In genomic region chr6:16244869-16245451, GRCh38 we compare ENCODE assay signal across 14 cellular contexts. TPM values are rescaled to one million over a fixed set of nuclear protein-coding genes. Genes with fewer than 3 reads are reported as not detected.
DNase-seq lines count a peak whose midpoint lies in the region; ATAC-seq and TF ChIP-seq lines count a peak whose summit lies in the region.
"Had no signal": no experiment of that assay in that cellular context is flagged by ENCODE, and none has a peak within 500 bp of the region (broad histone marks: within the 10 kb centered on the region; RNA-seq: fewer than 3 reads in every experiment).

No MANE protein-coding gene starts in this region.

- peak overlapping the region; percentile 1 to 72 (median 25) for H3K9ac ChIP-seq in skeletal muscle tissue (ENCODE audit: low read depth in 1 of 3, low read length in 3 of 3)
- H3K9ac ChIP-seq: parathyroid adenoma had no signal

- peaks cover 0 to 69% of the 10 kb centered on the region in 2 donors for H3K4me1 ChIP-seq in right atrium auricular region
- peaks cover 48 to 67% (median 60%) of the 10 kb centered on the region in 3 donors for H3K4me1 ChIP-seq in skeletal muscle tissue (ENCODE audit: control insufficient read depth in 3 of 3, insufficient read depth in 3 of 3, low read length in 3 of 3)
- no peaks in the 10 kb centered on the region for H3K4me1 ChIP-seq in Caco-2
- H3K4me1 ChIP-seq: parathyroid adenoma had no signal

- POLR2A ChIA-PET in Caco-2 (lab: Charles Lee) = no interaction called here

- H3K4me3 ChIP-seq in astrocyte of the cerebellum (ENCODE audit: low read depth, low read length) (no peak overlapping the region), right atrium auricular region (no peak overlapping the region), skeletal muscle tissue (ENCODE audit: low read length in 3 of 3) (peak overlapping the region in 2 of 3 donors; percentile 17 to 18), Caco-2 (ENCODE audit: low read depth, low read length) (no peak overlapping the region)

- peak overlapping the region; percentile 93 to 94 for H3K27ac ChIP-seq in right atrium auricular region
- peak overlapping the region; percentile 48 for H3K27ac ChIP-seq in skeletal muscle tissue (ENCODE audit: low read depth, low read length)
- H3K27ac ChIP-seq: parathyroid adenoma had no signal

- CTCF ChIA-PET in Caco-2 (lab: Charles Lee) = interaction anchor here (0.6 kb wide), 1 partner anchor 1543 kb away, joined by 4 read pairs; no protein-coding TSS in a partner anchor

- in situ Hi-C loops in astrocyte of the cerebellum (cut with HindIII; ENCODE audit: low sequenced_read_pairs) = no loop called here

- BruUV-seq in Caco-2 (replicated peaks; lab: Mats Ljungman, UMichigan) = no TSS peak

- H3K27ac Mint-ChIP-seq in Caco-2 (ENCODE audit: unreplicated experiment) = no peak overlapping the region
- no peak overlapping the region for H3K27ac Mint-ChIP-seq in stimulated activated naive B cell treated with anti-CD40 and anti-IgM and Interleukin-4, amounts not matched to agents 10 μg/mL and 1 μg/mL and 100 μg/mL, for 72 hours
- H3K27ac Mint-ChIP-seq: activated T-cell treated with anti-CD3 and anti-CD28 coated beads, Interleukin-2, amount 50 U/mL, for 24 hours; T-helper 1 cell treated with Interleukin-12 subunit alpha and Interleukin-12 subunit beta and Interleukin-4 antibody, amounts not matched to agents 30 μg/mL and 1 μg/mL, for 36 hours had no signal

- TF ChIP-seq CTCF in astrocyte of the cerebellum (IDR thresholded peaks at IDR 0.05; ENCODE audit: low read depth, low read length, missing control alignments) (no peak), right atrium auricular region (IDR thresholded peaks at IDR 0.05) (no peak), Caco-2 (IDR thresholded peaks at IDR 0.05; ENCODE audit: insufficient read depth in 1 of 2, low read depth in 1 of 2, low read length in 1 of 2, severe bottlenecking in 1 of 2, unreplicated experiment in 1 of 2) (no peak)

- H3K27me3 Mint-ChIP-seq in Caco-2 (ENCODE audit: insufficient read depth, unreplicated experiment) = no peaks in the 10 kb centered on the region
- H3K27me3 Mint-ChIP-seq in stimulated activated naive B cell treated with anti-CD40 and anti-IgM and Interleukin-4, amounts not matched to agents 10 μg/mL and 1 μg/mL and 100 μg/mL, for 72 hours = peaks cover 5 to 15% of the 10 kb centered on the region in 2 donors
- H3K27me3 Mint-ChIP-seq: activated T-cell treated with anti-CD3 and anti-CD28 coated beads, Interleukin-2, amount 50 U/mL, for 24 hours had no signal

- intact Hi-C loops in Caco-2 (cut with micrococcal nuclease; ENCODE audit: unreplicated experiment) = no loop called here

- H3K4me1 Mint-ChIP-seq in Caco-2 (ENCODE audit: low read depth, unreplicated experiment) = no peaks in the 10 kb centered on the region
- no peaks in the 10 kb centered on the region for H3K4me1 Mint-ChIP-seq in stimulated activated naive B cell treated with anti-CD40 and anti-IgM and Interleukin-4, amounts not matched to agents 10 μg/mL and 1 μg/mL and 100 μg/mL, for 72 hours

- H3K9me3 ChIP-seq in right atrium auricular region = no peaks in the 10 kb centered on the region
- H3K9me3 ChIP-seq in skeletal muscle tissue (ENCODE audit: control insufficient read depth in 3 of 3, low read length in 3 of 3) = no peaks in the 10 kb centered on the region
- no peaks in the 10 kb centered on the region for H3K9me3 ChIP-seq in Caco-2

- no peaks in the 10 kb centered on the region for H3K9me3 Mint-ChIP-seq in Caco-2 (ENCODE audit: unreplicated experiment)
- no peaks in the 10 kb centered on the region for H3K9me3 Mint-ChIP-seq in stimulated activated naive B cell treated with anti-CD40 and anti-IgM and Interleukin-4, amounts not matched to agents 10 μg/mL and 1 μg/mL and 100 μg/mL, for 72 hours
- H3K9me3 Mint-ChIP-seq: activated T-cell treated with anti-CD3 and anti-CD28 coated beads, Interleukin-2, amount 50 U/mL, for 24 hours; T-helper 1 cell treated with Interleukin-12 subunit alpha and Interleukin-12 subunit beta and Interleukin-4 antibody, amounts not matched to agents 30 μg/mL and 1 μg/mL, for 36 hours had no signal

- H3K27me3 ChIP-seq in right atrium auricular region (no peaks in the 10 kb centered on the region), skeletal muscle tissue (ENCODE audit: control insufficient read depth in 3 of 3, insufficient read depth in 3 of 3, low read length in 3 of 3) (no peaks in the 10 kb centered on the region), Caco-2 (replicated peaks; ENCODE audit: control insufficient read depth, insufficient read depth, low read length) (no peaks in the 10 kb centered on the region)

- ATAC-seq in HG03159 (IDR thresholded peaks at IDR 0.05; ENCODE audit: unreplicated experiment) = no peak
- ATAC-seq in stimulated activated naive B cell treated with anti-CD40 and anti-IgM and Interleukin-4, amounts not matched to agents 10 μg/mL and 1 μg/mL and 100 μg/mL, for 72 hours (replicated peaks) = no peak

- DNase-seq in NCI-H2029 treated with DMSO at 0.1 percent for 48 hours (lab: John Stamatoyannopoulos, UW) (peak; percentile 98), astrocyte of the cerebellum (ENCODE audit: low read depth) (peak; percentile 78), right atrium auricular region (ENCODE audit: low spot score) (no peak), Caco-2 (no peak), NOMO-1 treated with dmso at 0.1 percent for 144 hours (lab: John Stamatoyannopoulos, UW; ENCODE audit: unreplicated experiment) (no peak)
- no peak for DNase-seq in stimulated activated naive B cell treated with anti-CD40 and anti-IgM and Interleukin-4, amounts not matched to agents 10 μg/mL and 1 μg/mL and 100 μg/mL, for 72 hours
- DNase-seq: activated T-cell treated with anti-CD3 and anti-CD28 coated beads, Interleukin-2, amount 50 U/mL, for 24 hours; DMS79 treated with DMSO at 0.1 percent for 48 hours; GOT3; NCI-H1694 had no signal

- no peaks in the 10 kb centered on the region for H3K36me3 Mint-ChIP-seq in Caco-2 (ENCODE audit: insufficient read depth, unreplicated experiment)
- H3K36me3 Mint-ChIP-seq in stimulated activated naive B cell treated with anti-CD40 and anti-IgM and Interleukin-4, amounts not matched to agents 10 μg/mL and 1 μg/mL and 100 μg/mL, for 72 hours = no peaks in the 10 kb centered on the region

- no peak overlapping the region for H3K4me3 Mint-ChIP-seq in Caco-2 (ENCODE audit: unreplicated experiment)
- no peak overlapping the region for H3K4me3 Mint-ChIP-seq in stimulated activated naive B cell treated with anti-CD40 and anti-IgM and Interleukin-4, amounts not matched to agents 10 μg/mL and 1 μg/mL and 100 μg/mL, for 72 hours
- H3K4me3 Mint-ChIP-seq: activated T-cell treated with anti-CD3 and anti-CD28 coated beads, Interleukin-2, amount 50 U/mL, for 24 hours; T-helper 1 cell treated with Interleukin-12 subunit alpha and Interleukin-12 subunit beta and Interleukin-4 antibody, amounts not matched to agents 30 μg/mL and 1 μg/mL, for 36 hours had no signal

- H3K36me3 ChIP-seq in right atrium auricular region (peaks cover 24% of the 10 kb centered on the region), skeletal muscle tissue (ENCODE audit: control insufficient read depth in 3 of 3, insufficient read depth in 3 of 3, low read length in 3 of 3) (peaks cover 15 to 23% (median 23%) of the 10 kb centered on the region in 3 donors), Caco-2 (ENCODE audit: control insufficient read depth, insufficient read depth, low read length) (no peaks in the 10 kb centered on the region)

RNA-seq across cellular contexts. Expression of gene GMPR, which starts 6.6 kb away (rescaled TPM):
- 10 to 100 TPM; 70.1 to 89.5 TPM for total RNA-seq in right atrium auricular region
- 26.1 TPM for total RNA-seq in skeletal muscle tissue
- total RNA-seq in Caco-2 (2022) = 1.1 and 1.3 TPM in 2 replicates

Comparison
In these comparisons a context has a peak if more than half of its experiments do, and no peak if none do; other contexts are left out.
1. DNase-seq: peak in NCI-H2029 treated with DMSO at 0.1 percent for 48 hours (single experiment) and astrocyte of the cerebellum (single experiment); none in right atrium auricular region (single experiment), Caco-2 (0 of 2), stimulated activated naive B cell treated with anti-CD40 and anti-IgM and Interleukin-4, amounts not matched to agents 10 μg/mL and 1 μg/mL and 100 μg/mL, for 72 hours (single experiment) and NOMO-1 treated with dmso at 0.1 percent for 144 hours (single experiment).
2. H3K4me3 ChIP-seq: peak in skeletal muscle tissue (2 of 3); none in astrocyte of the cerebellum (single experiment), right atrium auricular region (0 of 2) and Caco-2 (single experiment).
3. RNA of gene GMPR, which starts 6.6 kb away (total RNA-seq): 70.1 to 89.5 TPM in right atrium auricular region and 26.1 TPM in skeletal muscle tissue (single experiment); 1.1 to 1.3 TPM in Caco-2; every median in the first group is over 10 times any median in the second.